In genomic region chr6:117602151-117602898, GRCh38 we compare ENCODE assay signal across 8 cellular contexts. TPM values are rescaled to one million over a fixed set of nuclear protein-coding genes. Genes with fewer than 3 reads are reported as not detected.
A peak's percentile ranks its signal among the peaks of the same experiment; 100 is the strongest.
DNase-seq lines count a peak whose midpoint lies in the region; ATAC-seq lines count a peak whose summit lies in the region.

TSS of gene GOPC (minus strand) at chr6:117602511. CDS start at chr6:117602288, 223 bp downstream.

- peak within 1 kb of the TSS; percentile 92 for H3K27ac Mint-ChIP-seq in dendritic cell treated with granulocyte-macrophage colony-stimulating factor and Interleukin-4, amounts not matched to agents 40 ng/mL and 50 ng/mL, for 4 days

- peaks cover 37% of the 10 kb centered on the region for H3K36me3 Mint-ChIP-seq in dendritic cell treated with granulocyte-macrophage colony-stimulating factor and Interleukin-4, amounts not matched to agents 40 ng/mL and 50 ng/mL, for 4 days (ENCODE audit: low read depth)

- DNase-seq in C1 segment of cervical spinal cord (lab: John Stamatoyannopoulos, UW), result peak; percentile 76 to 99 (median 95)
- peak; percentile 95 for DNase-seq in NCI-H69 (lab: John Stamatoyannopoulos, UW)
- peak; percentile 91 for DNase-seq in activated CD4-positive, alpha-beta T cell treated with anti-CD3 and anti-CD28 coated beads, Interleukin-2, amount 50 U/mL, for 1 hour
- peak; percentile 97 for DNase-seq in left lobe of liver (ENCODE audit: low spot score)
- peak; percentile 93 for DNase-seq in stimulated activated CD4-positive, alpha-beta T cell treated with anti-CD3 and anti-CD28 coated beads, Interleukin-2, amount 100 ng/mL, for 4 hours (ENCODE audit: low read depth)

- no peaks in the 10 kb centered on the region for H3K27me3 Mint-ChIP-seq in dendritic cell treated with granulocyte-macrophage colony-stimulating factor and Interleukin-4, amounts not matched to agents 40 ng/mL and 50 ng/mL, for 4 days

- peaks cover 25% of the 10 kb centered on the region for H3K4me1 Mint-ChIP-seq in dendritic cell treated with granulocyte-macrophage colony-stimulating factor and Interleukin-4, amounts not matched to agents 40 ng/mL and 50 ng/mL, for 4 days (ENCODE audit: low read depth)

- peak within 1 kb of the TSS; percentile 97 for H3K4me3 Mint-ChIP-seq in dendritic cell treated with granulocyte-macrophage colony-stimulating factor and Interleukin-4, amounts not matched to agents 40 ng/mL and 50 ng/mL, for 4 days

- intact Hi-C loops in dendritic cell treated with granulocyte-macrophage colony-stimulating factor and Interleukin-4, amounts not matched to agents 40 ng/mL and 50 ng/mL, for 4 days (cut with micrococcal nuclease), result loop anchor here (1.0 to 5.0 kb wide), 3 partner anchors 45 to 120 kb away; partner anchors contain the start of genes DCBLD1 and NUS1

- H3K9me3 Mint-ChIP-seq in dendritic cell treated with granulocyte-macrophage colony-stimulating factor and Interleukin-4, amounts not matched to agents 40 ng/mL and 50 ng/mL, for 4 days, result peaks cover 6% of the 10 kb centered on the region

- ATAC-seq in GM19328 (IDR thresholded peaks at IDR 0.05; ENCODE audit: unreplicated experiment) (peak; percentile 91), HG03520 (IDR thresholded peaks at IDR 0.05; ENCODE audit: unreplicated experiment) (peak; percentile 90), left lobe of liver (peak; percentile 96)

RNA-seq across cellular contexts. Expression of gene GOPC, which starts in this region (rescaled TPM):
- total RNA-seq in left lobe of liver, result 8.4 TPM

Comparison
In these comparisons a context has a peak if more than half of its experiments do, and no peak if none do; other contexts are left out.
1. Peak in every context shown above with its lines: DNase-seq and ATAC-seq.